In the genomic region with DNA sequence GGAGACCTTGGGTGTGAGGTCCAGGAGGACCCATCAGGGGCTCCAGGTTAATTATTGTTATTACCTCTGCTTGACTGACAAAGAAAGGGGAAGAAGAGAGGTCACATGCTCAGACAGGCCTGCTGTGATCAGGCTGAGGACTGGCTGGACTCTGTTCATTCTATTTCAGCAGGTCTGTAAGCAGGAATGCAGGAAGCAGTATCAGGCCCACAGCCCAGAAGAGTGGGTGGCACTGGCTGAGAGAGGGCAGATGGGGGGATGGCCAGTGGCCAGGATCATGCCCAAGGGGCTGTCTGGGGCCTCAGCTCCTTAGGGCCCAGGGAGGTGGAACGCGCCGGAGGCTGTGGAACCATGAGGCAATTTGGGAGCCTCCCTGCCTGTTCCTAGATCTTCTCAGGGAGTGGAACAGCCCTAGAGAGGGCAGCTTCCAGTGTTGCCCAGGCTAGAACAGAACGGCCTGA, we compare ENCODE assay signal across 1 cellular context.
TF ChIP-seq lines count a peak whose summit lies in the region.

No MANE protein-coding gene starts in this region.

TF ChIP-seq in HepG2, 621 proteins besides CTCF, POLR2A, EP300 and RAD21 (continued from another document and continues in another):
- TF ChIP-seq, protein P1, sequence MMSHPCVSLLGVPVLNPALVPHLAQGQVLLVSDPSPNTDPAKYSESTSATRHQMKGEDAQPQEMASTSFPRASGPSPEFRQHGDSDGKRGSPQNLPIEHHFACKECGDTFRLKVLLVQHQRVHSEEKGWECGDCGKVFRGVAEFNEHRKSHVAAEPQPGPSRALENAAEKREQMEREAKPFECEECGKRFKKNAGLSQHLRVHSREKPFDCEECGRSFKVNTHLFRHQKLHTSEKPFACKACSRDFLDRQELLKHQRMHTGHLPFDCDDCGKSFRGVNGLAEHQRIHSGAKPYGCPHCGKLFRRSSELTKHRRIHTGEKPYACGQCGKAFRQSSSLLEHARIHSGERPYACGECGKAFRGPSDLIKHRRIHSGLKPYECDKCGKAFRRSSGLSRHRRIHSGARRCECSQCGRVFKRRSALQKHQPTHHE (CRISPR knock-in tag; IDR thresholded peaks at IDR 0.05; ENCODE audit: borderline replicate concordance): no peak
- TF ChIP-seq YEATS4 (CRISPR knock-in tag; IDR thresholded peaks at IDR 0.05; ENCODE audit: borderline replicate concordance) (peak; percentile 42; the same call in 1 of the 2 replicates), ZNF614 (CRISPR knock-in tag; IDR thresholded peaks at IDR 0.05; ENCODE audit: borderline replicate concordance) (no peak), ZBTB7B (CRISPR knock-in tag; IDR thresholded peaks at IDR 0.05) (0 out of 2 replicates have a peak, but pooled peaks have one; percentile 20), CAMTA2 (CRISPR knock-in tag; IDR thresholded peaks at IDR 0.05; ENCODE audit: borderline replicate concordance) (no peak), ZNF234 (CRISPR knock-in tag; conservative IDR thresholded peaks at IDR 0.05) (no peak), HOXA5 (CRISPR knock-in tag; IDR thresholded peaks at IDR 0.05) (no peak), ZBTB8A (CRISPR knock-in tag; IDR thresholded peaks at IDR 0.05; ENCODE audit: borderline replicate concordance, low read depth) (no peak), ZFAT (CRISPR knock-in tag; conservative IDR thresholded peaks at IDR 0.05) (no peak), MEIS2 (CRISPR knock-in tag; IDR thresholded peaks at IDR 0.05) (no peak), KLF9 (CRISPR knock-in tag; IDR thresholded peaks at IDR 0.05; ENCODE audit: low read depth) (no peak), NCOR1 (IDR thresholded peaks at IDR 0.05; ENCODE audit: borderline replicate concordance, low read length) (no peak), ZSCAN20 (CRISPR knock-in tag; IDR thresholded peaks at IDR 0.05; ENCODE audit: borderline replicate concordance) (0 out of 2 replicates have a peak, but pooled peaks have one; percentile 47), FOXK1 (CRISPR knock-in tag; IDR thresholded peaks at IDR 0.05; ENCODE audit: borderline replicate concordance, low read depth) (no peak), ATAD3A (CRISPR knock-in tag; IDR thresholded peaks at IDR 0.05) (no peak), TARDBP (CRISPR knock-in tag; IDR thresholded peaks at IDR 0.05) (no peak), NPAS2 (CRISPR knock-in tag; IDR thresholded peaks at IDR 0.05; ENCODE audit: borderline replicate concordance) (no peak), NCOA1 (CRISPR knock-in tag; IDR thresholded peaks at IDR 0.05) (no peak), SCMH1 (CRISPR knock-in tag; IDR thresholded peaks at IDR 0.05; ENCODE audit: borderline replicate concordance) (no peak), ZNF251 (CRISPR knock-in tag; IDR thresholded peaks at IDR 0.05) (no peak), TCF12 (IDR thresholded peaks at IDR 0.05) (no peak), TCF12 (CRISPR knock-in tag; IDR thresholded peaks at IDR 0.05) (no peak), KDM5B (CRISPR knock-in tag; IDR thresholded peaks at IDR 0.05; ENCODE audit: borderline replicate concordance) (no peak), ZSCAN29 (CRISPR knock-in tag; conservative IDR thresholded peaks at IDR 0.05) (no peak), ZNF121 (CRISPR knock-in tag; IDR thresholded peaks at IDR 0.05) (no peak; the same call in 1 of the 2 replicates), FOXO1 (CRISPR knock-in tag; IDR thresholded peaks at IDR 0.05) (no peak; the same call in 1 of the 2 replicates)
- TF ChIP-seq, protein P2, sequence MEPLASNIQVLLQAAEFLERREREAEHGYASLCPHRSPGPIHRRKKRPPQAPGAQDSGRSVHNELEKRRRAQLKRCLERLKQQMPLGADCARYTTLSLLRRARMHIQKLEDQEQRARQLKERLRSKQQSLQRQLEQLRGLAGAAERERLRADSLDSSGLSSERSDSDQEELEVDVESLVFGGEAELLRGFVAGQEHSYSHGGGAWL (CRISPR knock-in tag; IDR thresholded peaks at IDR 0.05): no peak
- TF ChIP-seq, protein P3, sequence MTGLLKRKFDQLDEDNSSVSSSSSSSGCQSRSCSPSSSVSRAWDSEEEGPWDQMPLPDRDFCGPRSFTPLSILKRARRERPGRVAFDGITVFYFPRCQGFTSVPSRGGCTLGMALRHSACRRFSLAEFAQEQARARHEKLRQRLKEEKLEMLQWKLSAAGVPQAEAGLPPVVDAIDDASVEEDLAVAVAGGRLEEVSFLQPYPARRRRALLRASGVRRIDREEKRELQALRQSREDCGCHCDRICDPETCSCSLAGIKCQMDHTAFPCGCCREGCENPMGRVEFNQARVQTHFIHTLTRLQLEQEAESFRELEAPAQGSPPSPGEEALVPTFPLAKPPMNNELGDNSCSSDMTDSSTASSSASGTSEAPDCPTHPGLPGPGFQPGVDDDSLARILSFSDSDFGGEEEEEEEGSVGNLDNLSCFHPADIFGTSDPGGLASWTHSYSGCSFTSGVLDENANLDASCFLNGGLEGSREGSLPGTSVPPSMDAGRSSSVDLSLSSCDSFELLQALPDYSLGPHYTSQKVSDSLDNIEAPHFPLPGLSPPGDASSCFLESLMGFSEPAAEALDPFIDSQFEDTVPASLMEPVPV (CRISPR knock-in tag; IDR thresholded peaks at IDR 0.05): no peak
- TF ChIP-seq, protein P4, sequence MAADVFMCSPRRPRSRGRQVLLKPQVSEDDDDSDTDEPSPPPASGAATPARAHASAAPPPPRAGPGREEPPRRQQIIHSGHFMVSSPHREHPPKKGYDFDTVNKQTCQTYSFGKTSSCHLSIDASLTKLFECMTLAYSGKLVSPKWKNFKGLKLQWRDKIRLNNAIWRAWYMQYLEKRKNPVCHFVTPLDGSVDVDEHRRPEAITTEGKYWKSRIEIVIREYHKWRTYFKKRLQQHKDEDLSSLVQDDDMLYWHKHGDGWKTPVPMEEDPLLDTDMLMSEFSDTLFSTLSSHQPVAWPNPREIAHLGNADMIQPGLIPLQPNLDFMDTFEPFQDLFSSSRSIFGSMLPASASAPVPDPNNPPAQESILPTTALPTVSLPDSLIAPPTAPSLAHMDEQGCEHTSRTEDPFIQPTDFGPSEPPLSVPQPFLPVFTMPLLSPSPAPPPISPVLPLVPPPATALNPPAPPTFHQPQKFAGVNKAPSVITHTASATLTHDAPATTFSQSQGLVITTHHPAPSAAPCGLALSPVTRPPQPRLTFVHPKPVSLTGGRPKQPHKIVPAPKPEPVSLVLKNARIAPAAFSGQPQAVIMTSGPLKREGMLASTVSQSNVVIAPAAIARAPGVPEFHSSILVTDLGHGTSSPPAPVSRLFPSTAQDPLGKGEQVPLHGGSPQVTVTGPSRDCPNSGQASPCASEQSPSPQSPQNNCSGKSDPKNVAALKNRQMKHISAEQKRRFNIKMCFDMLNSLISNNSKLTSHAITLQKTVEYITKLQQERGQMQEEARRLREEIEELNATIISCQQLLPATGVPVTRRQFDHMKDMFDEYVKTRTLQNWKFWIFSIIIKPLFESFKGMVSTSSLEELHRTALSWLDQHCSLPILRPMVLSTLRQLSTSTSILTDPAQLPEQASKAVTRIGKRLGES (CRISPR knock-in tag; IDR thresholded peaks at IDR 0.05; ENCODE audit: borderline replicate concordance): no peak
- TF ChIP-seq, protein P5, sequence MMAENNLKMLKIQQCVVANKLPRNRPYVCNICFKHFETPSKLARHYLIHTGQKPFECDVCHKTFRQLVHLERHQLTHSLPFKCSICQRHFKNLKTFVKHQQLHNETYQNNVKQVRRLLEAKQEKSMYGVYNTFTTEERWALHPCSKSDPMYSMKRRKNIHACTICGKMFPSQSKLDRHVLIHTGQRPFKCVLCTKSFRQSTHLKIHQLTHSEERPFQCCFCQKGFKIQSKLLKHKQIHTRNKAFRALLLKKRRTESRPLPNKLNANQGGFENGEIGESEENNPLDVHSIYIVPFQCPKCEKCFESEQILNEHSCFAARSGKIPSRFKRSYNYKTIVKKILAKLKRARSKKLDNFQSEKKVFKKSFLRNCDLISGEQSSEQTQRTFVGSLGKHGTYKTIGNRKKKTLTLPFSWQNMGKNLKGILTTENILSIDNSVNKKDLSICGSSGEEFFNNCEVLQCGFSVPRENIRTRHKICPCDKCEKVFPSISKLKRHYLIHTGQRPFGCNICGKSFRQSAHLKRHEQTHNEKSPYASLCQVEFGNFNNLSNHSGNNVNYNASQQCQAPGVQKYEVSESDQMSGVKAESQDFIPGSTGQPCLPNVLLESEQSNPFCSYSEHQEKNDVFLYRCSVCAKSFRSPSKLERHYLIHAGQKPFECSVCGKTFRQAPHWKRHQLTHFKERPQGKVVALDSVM (CRISPR knock-in tag; IDR thresholded peaks at IDR 0.05): no peak
- TF ChIP-seq, protein P6, sequence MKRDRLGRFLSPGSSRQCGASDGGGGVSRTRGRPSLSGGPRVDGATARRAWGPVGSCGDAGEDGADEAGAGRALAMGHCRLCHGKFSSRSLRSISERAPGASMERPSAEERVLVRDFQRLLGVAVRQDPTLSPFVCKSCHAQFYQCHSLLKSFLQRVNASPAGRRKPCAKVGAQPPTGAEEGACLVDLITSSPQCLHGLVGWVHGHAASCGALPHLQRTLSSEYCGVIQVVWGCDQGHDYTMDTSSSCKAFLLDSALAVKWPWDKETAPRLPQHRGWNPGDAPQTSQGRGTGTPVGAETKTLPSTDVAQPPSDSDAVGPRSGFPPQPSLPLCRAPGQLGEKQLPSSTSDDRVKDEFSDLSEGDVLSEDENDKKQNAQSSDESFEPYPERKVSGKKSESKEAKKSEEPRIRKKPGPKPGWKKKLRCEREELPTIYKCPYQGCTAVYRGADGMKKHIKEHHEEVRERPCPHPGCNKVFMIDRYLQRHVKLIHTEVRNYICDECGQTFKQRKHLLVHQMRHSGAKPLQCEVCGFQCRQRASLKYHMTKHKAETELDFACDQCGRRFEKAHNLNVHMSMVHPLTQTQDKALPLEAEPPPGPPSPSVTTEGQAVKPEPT (CRISPR knock-in tag; IDR thresholded peaks at IDR 0.05; ENCODE audit: low read depth): no peak
- TF ChIP-seq, protein P7, sequence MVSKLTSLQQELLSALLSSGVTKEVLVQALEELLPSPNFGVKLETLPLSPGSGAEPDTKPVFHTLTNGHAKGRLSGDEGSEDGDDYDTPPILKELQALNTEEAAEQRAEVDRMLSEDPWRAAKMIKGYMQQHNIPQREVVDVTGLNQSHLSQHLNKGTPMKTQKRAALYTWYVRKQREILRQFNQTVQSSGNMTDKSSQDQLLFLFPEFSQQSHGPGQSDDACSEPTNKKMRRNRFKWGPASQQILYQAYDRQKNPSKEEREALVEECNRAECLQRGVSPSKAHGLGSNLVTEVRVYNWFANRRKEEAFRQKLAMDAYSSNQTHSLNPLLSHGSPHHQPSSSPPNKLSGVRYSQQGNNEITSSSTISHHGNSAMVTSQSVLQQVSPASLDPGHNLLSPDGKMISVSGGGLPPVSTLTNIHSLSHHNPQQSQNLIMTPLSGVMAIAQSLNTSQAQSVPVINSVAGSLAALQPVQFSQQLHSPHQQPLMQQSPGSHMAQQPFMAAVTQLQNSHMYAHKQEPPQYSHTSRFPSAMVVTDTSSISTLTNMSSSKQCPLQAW (CRISPR knock-in tag; IDR thresholded peaks at IDR 0.05): peak; percentile 85
- TF ChIP-seq, protein P8, sequence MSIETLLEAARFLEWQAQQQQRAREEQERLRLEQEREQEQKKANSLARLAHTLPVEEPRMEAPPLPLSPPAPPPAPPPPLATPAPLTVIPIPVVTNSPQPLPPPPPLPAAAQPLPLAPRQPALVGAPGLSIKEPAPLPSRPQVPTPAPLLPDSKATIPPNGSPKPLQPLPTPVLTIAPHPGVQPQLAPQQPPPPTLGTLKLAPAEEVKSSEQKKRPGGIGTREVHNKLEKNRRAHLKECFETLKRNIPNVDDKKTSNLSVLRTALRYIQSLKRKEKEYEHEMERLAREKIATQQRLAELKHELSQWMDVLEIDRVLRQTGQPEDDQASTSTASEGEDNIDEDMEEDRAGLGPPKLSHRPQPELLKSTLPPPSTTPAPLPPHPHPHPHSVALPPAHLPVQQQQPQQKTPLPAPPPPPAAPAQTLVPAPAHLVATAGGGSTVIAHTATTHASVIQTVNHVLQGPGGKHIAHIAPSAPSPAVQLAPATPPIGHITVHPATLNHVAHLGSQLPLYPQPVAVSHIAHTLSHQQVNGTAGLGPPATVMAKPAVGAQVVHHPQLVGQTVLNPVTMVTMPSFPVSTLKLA (IDR thresholded peaks at IDR 0.05): no peak
- TF ChIP-seq, protein P9, sequence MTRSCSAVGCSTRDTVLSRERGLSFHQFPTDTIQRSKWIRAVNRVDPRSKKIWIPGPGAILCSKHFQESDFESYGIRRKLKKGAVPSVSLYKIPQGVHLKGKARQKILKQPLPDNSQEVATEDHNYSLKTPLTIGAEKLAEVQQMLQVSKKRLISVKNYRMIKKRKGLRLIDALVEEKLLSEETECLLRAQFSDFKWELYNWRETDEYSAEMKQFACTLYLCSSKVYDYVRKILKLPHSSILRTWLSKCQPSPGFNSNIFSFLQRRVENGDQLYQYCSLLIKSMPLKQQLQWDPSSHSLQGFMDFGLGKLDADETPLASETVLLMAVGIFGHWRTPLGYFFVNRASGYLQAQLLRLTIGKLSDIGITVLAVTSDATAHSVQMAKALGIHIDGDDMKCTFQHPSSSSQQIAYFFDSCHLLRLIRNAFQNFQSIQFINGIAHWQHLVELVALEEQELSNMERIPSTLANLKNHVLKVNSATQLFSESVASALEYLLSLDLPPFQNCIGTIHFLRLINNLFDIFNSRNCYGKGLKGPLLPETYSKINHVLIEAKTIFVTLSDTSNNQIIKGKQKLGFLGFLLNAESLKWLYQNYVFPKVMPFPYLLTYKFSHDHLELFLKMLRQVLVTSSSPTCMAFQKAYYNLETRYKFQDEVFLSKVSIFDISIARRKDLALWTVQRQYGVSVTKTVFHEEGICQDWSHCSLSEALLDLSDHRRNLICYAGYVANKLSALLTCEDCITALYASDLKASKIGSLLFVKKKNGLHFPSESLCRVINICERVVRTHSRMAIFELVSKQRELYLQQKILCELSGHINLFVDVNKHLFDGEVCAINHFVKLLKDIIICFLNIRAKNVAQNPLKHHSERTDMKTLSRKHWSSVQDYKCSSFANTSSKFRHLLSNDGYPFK (CRISPR knock-in tag; IDR thresholded peaks at IDR 0.05; ENCODE audit: borderline replicate concordance): no peak
